22 cellular contexts compared by ENCODE assay signal in the genomic region with DNA sequence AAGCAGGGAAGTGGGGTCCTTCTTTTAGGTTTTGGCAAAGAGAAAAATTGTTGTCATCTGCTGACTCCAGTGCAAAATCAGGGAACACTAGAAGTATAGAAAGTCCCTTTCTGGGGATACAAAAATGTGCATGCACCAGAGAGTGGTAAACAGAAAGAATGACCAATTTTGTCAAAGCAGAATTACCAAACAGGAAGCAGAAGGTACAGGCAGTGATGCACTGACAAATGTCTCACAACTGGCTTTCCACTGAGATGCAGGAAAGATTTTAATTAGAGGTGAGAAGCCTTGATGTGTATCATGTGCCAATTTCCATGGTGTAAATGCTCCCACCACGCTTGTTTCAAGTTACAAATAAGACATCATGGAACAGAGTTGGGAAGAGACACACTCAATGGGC.
DNase-seq lines count a peak whose midpoint lies in the region; ATAC-seq, FAIRE-seq and TF ChIP-seq lines count a peak whose summit lies in the region.
"Had no signal": no experiment of that assay in that cellular context is flagged by ENCODE, and none has a peak within 500 bp of the region (broad histone marks: within the 10 kb centered on the region; RNA-seq: fewer than 3 reads in every experiment).

No MANE protein-coding gene starts in this region.

- H3K9ac ChIP-seq in K562 (ENCODE audit: insufficient read depth in 1 of 2, low read depth in 2 of 2, low read length in 2 of 2) = no peak overlapping the region; a peak in 1 of 4 replicates
- H3K9ac ChIP-seq: SK-N-SH had no signal

- H3K9me3 ChIP-seq in K562 (replicated peaks; ENCODE audit: control insufficient read depth, insufficient read depth, low read depth, low read length) = no peaks in the 10 kb centered on the region
- H3K9me3 ChIP-seq: SK-N-SH had no signal

- intact Hi-C loops in K562 (cut with micrococcal nuclease) = no loop called here

- no peak for TF ChIP-seq POLR2A in GM12891 (IDR thresholded peaks at IDR 0.05; ENCODE audit: low read depth, low read length)
- no peak for TF ChIP-seq POLR2A in K562 (conservative IDR thresholded peaks at IDR 0.05)

- no peaks in the 10 kb centered on the region for H3K9me1 ChIP-seq in K562 (ENCODE audit: control insufficient read depth, insufficient read depth, low read length)

- H3K36me3 ChIP-seq in K562 (ENCODE audit: control insufficient read depth, insufficient read depth, low read length) = no peaks in the 10 kb centered on the region

- BruUV-seq in K562 (replicated peaks; lab: Mats Ljungman, UMichigan) = no TSS peak

- peak; percentile 86 for FAIRE-seq in GM12891 (lab: Jason Lieb, UNC)
- FAIRE-seq in K562 (lab: Jason Lieb, UNC) = no peak
- FAIRE-seq: G401.6, H1 had no signal

- no peaks in the 10 kb centered on the region; a peak in 1 of 5 replicates for H3K4me1 ChIP-seq in K562 (replicated peaks in 1 of 2; ENCODE audit: control insufficient read depth in 2 of 2, insufficient read depth in 2 of 2, low read length in 2 of 2)

- in situ Hi-C loops in K562 (cut with MboI) = no loop called here

- no peaks in the 10 kb centered on the region for H4K20me1 ChIP-seq in K562 (replicated peaks; ENCODE audit: control insufficient read depth, insufficient read depth, low read length)

- H3K4me2 ChIP-seq in K562 (ENCODE audit: insufficient read depth, low read length) = no peak overlapping the region
- H3K4me2 ChIP-seq: SK-N-SH had no signal

- ATAC-seq in GM18858 (IDR thresholded peaks at IDR 0.05; ENCODE audit: unreplicated experiment) (peak; percentile 72), HG02981 (IDR thresholded peaks at IDR 0.05; ENCODE audit: unreplicated experiment) (peak; percentile 50), K562 (no peak)
- ATAC-seq: Right ventricle myocardium inferior had no signal

- H3K4me3 ChIP-seq in K562 = no peak overlapping the region

- H3K79me2 ChIP-seq in K562 (ENCODE audit: control insufficient read depth, insufficient read depth, low read length) = no peaks in the 10 kb centered on the region

- POLR2A ChIA-PET in K562 (lab: Yijun Ruan, JAX) = no interaction called here

- DNase-seq in GM12891 (ENCODE audit: insufficient read length, low spot score) (no peak), K562 (ENCODE audit: extremely low read depth in 1 of 4, low spot score in 3 of 4) (no peak), GF-D8 (lab: John Stamatoyannopoulos, UW) (no peak), putamen (ENCODE audit: low spot score) (no peak), NCI-H2107 treated with DMSO at 0.1 percent for 48 hours (lab: John Stamatoyannopoulos, UW; ENCODE audit: unreplicated experiment) (no peak)
- no peak for DNase-seq in stimulated activated CD4-positive, alpha-beta T cell treated with anti-CD3 and anti-CD28 coated beads, Interleukin-15, amount 100 ng/mL, for 24 hours
- DNase-seq: ACHN; CD4-positive, alpha-beta T cell; DMS79; HFFc6; IMR-90; NCI-H1436 treated with DMSO at 0.1 percent for 48 hours; NCI-H2081; NCI-H2227 treated with DMSO at 0.1 percent for 48 hours; NCI-H526; NK-92 treated with Interleukin-12 subunit alpha and Interleukin-12 subunit beta, amount 100 ng/mL, for 24 hours; SK-N-SH had no signal

- H3K27ac ChIP-seq in K562 (ENCODE audit: extremely low read depth, low read depth, low read length) = no peak overlapping the region

- H3K27me3 ChIP-seq in K562 (ENCODE audit: control insufficient read depth in 2 of 2, insufficient read depth in 2 of 2, low read length in 2 of 2) = no peaks in the 10 kb centered on the region

- peak overlapping the region; percentile 9 for H2AFZ ChIP-seq in K562 (ENCODE audit: low read depth, low read length)

- TF ChIP-seq EP300 in K562 (IDR thresholded peaks at IDR 0.05; ENCODE audit: low read length) = no peak

- WGBS in K562 (ENCODE audit: insufficient coverage, low coverage, missing lambda C conversion rate) = 6% methylated on average over 1 of the region's 1 CpG

- CTCF ChIA-PET in K562 (lab: Yijun Ruan, JAX; ENCODE audit: low intra/inter-chr PET ratio) = no interaction called here

- no peak for TF ChIP-seq RAD21 in K562 (CRISPR knock-in tag; conservative IDR thresholded peaks at IDR 0.05 in 1 of 2, IDR thresholded peaks at IDR 0.05 in 1 of 2)

- TF ChIP-seq CTCF in K562 (IDR thresholded peaks at IDR 0.05 in 2 of 3, conservative IDR thresholded peaks at IDR 0.05 in 1 of 3; ENCODE audit: insufficient read depth in 2 of 3, low read depth in 1 of 3, low read length in 3 of 3) = no peak

TF ChIP-seq in GM12891, 5 proteins besides CTCF, POLR2A, EP300 and RAD21:
- no peak for TF ChIP-seq POLR2AphosphoS5 (IDR thresholded peaks at IDR 0.05; ENCODE audit: low read depth, low read length)
- TF ChIP-seq POU2F2 (IDR thresholded peaks at IDR 0.05; ENCODE audit: low read depth, low read length) = no peak
- no peak for TF ChIP-seq PAX5 (IDR thresholded peaks at IDR 0.05; ENCODE audit: insufficient read depth, low read length, severe bottlenecking)
- no peak for TF ChIP-seq TAF1 (IDR thresholded peaks at IDR 0.05; ENCODE audit: low read depth, low read length)
- TF ChIP-seq SPI1 (IDR thresholded peaks at IDR 0.05; ENCODE audit: low read depth, low read length) = no peak

TF ChIP-seq in K562, 482 proteins besides CTCF, POLR2A, EP300 and RAD21:
- TF ChIP-seq TAF1 (IDR thresholded peaks at IDR 0.05; ENCODE audit: control insufficient read depth, extremely low read depth, insufficient read depth, low read length, severe bottlenecking) (no peak), E2F6 (IDR thresholded peaks at IDR 0.05; ENCODE audit: borderline replicate concordance in 1 of 2, extremely low read depth in 1 of 2, insufficient read depth in 1 of 2, insufficient read length in 1 of 2, low read depth in 1 of 2, low read length in 1 of 2, poor library complexity in 1 of 2, severe bottlenecking in 1 of 2) (no peak), ZFPM2 (CRISPR knock-in tag; IDR thresholded peaks at IDR 0.05) (no peak), ZNF766 (CRISPR knock-in tag; conservative IDR thresholded peaks at IDR 0.05) (no peak), ADNP (tag; IDR thresholded peaks at IDR 0.05) (no peak)
TF ChIP-seq in K562: peak in this region for 0.
